8 cellular contexts compared by ENCODE assay signal in the genomic region with DNA sequence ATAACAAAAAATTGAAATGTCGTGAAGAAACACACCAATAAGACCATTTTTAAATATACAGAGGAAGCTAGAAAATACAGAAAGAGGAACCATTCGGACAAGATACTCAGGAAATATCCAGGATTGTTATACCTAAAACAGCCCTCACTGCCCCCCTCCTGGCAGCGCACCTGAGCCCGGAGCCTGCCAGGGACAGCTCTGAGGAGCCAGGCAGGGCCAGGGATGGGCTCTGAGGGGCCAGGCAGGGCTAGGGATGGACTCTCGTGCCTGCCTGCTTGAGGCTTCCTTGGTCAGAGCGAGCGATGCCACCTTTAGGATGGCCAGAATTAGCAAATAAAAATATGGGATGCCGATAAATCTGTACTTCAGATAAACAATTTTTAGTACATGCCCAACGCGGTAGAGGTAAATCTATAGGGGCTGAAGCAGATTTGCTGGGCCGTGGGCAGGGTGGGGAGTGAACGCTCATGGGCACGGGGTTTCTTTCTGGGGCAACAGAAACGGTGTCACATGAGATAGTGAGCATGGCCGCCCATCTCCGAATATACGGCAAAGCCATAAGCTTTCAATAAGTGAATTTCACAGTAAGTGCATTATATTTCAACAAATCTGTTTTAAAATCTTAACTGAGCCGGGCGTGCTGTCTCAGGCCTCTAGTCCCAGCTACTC. TPM values are rescaled to one million over a fixed set of nuclear protein-coding genes. Genes with fewer than 3 reads are reported as not detected.
A peak's percentile ranks its signal among the peaks of the same experiment; 100 is the strongest.
DNase-seq lines count a peak whose midpoint lies in the region; ATAC-seq and TF ChIP-seq lines count a peak whose summit lies in the region.

No MANE protein-coding gene starts in this region.

- H3K4me2 ChIP-seq in DND-41 (ENCODE audit: insufficient read depth, low read length), result peak overlapping the region; percentile 74
- H3K4me2 ChIP-seq in PC-9, result peak overlapping the region; percentile 71
- H3K4me2 ChIP-seq in parathyroid adenoma (ENCODE audit: low read length), result peak overlapping the region; percentile 94

- no peak for TF ChIP-seq CTCF in DND-41 (IDR thresholded peaks at IDR 0.05; ENCODE audit: borderline replicate concordance, extremely low read depth, low read length, poor library complexity, severe bottlenecking)
- no peak for TF ChIP-seq CTCF in PC-9 (conservative IDR thresholded peaks at IDR 0.05)
- TF ChIP-seq CTCF in endothelial cell (IDR thresholded peaks at IDR 0.05; ENCODE audit: unreplicated experiment), result no peak
- TF ChIP-seq CTCF in parathyroid adenoma (IDR thresholded peaks at IDR 0.05), result no peak

- no peaks in the 10 kb centered on the region for H3K36me3 ChIP-seq in DND-41 (ENCODE audit: insufficient read depth, low read length)
- no peaks in the 10 kb centered on the region for H3K36me3 ChIP-seq in PC-9 (ENCODE audit: low read depth)
- H3K36me3 ChIP-seq in parathyroid adenoma (ENCODE audit: control insufficient read depth, insufficient read depth, low read length), result no peaks in the 10 kb centered on the region

- peaks cover 10% of the 10 kb centered on the region for H3K79me2 ChIP-seq in DND-41 (ENCODE audit: insufficient read depth, low read length)
- H3K79me2 ChIP-seq in PC-9 (ENCODE audit: low read depth), result peaks cover 7% of the 10 kb centered on the region; the same call in 1 of the 2 replicates
- H3K79me2 ChIP-seq in parathyroid adenoma, result no peaks in the 10 kb centered on the region

- ATAC-seq in DND-41 (ENCODE audit: insufficient read depth, low read depth) (no peak), GM19324 (IDR thresholded peaks at IDR 0.05; ENCODE audit: low FRiP score, unreplicated experiment) (no peak)

- H3K9me3 ChIP-seq in DND-41 (ENCODE audit: insufficient read depth, low read length, severe bottlenecking), result no peaks in the 10 kb centered on the region
- no peaks in the 10 kb centered on the region for H3K9me3 ChIP-seq in PC-9 (ENCODE audit: insufficient read depth, low read depth)
- H3K9me3 ChIP-seq in parathyroid adenoma (ENCODE audit: control insufficient read depth, low read length), result no peaks in the 10 kb centered on the region

- POLR2A ChIA-PET in PC-9 (lab: Charles Lee; ENCODE audit: unreplicated experiment), result interaction anchor here (0.7 kb wide), 2 partner anchors 17 to 48 kb away, joined by 3 to 4 read pairs; no protein-coding TSS in a partner anchor

- no peak overlapping the region for H3K27ac Mint-ChIP-seq in endothelial cell (ENCODE audit: unreplicated experiment)

- H2AFZ ChIP-seq in DND-41 (ENCODE audit: low read depth, low read length) (peak overlapping the region; percentile 69; the same call in 1 of the 2 replicates), PC-9 (no peak overlapping the region), parathyroid adenoma (no peak overlapping the region)

- H3K27ac ChIP-seq in DND-41 (ENCODE audit: low read length), result peak overlapping the region; percentile 85
- peak overlapping the region; percentile 64; the same call in 1 of the 2 replicates for H3K27ac ChIP-seq in PC-9
- H3K27ac ChIP-seq in parathyroid adenoma, result peak overlapping the region; percentile 86

- H3K4me1 ChIP-seq in DND-41 (ENCODE audit: insufficient read depth, low read length), result peaks cover 46% of the 10 kb centered on the region
- peaks cover 32% of the 10 kb centered on the region for H3K4me1 ChIP-seq in PC-9 (replicated peaks; ENCODE audit: insufficient read depth)
- H3K4me1 ChIP-seq in parathyroid adenoma, result peaks cover 24% of the 10 kb centered on the region

- H3K4me3 ChIP-seq in DND-41 (ENCODE audit: low read depth in 1 of 2, low read length in 2 of 2), result peak overlapping the region; percentile 76 to 82
- H3K4me3 ChIP-seq in PC-9, result peak overlapping the region; percentile 64
- peak overlapping the region; percentile 93 for H3K4me3 ChIP-seq in parathyroid adenoma (ENCODE audit: low read depth, low read length)

- DNase-seq in DND-41 (no peak), PC-9 (no peak), endothelial cell (ENCODE audit: low spot score) (no peak), NCI-H2227 (lab: John Stamatoyannopoulos, UW; ENCODE audit: unreplicated experiment) (no peak), OCI-M1 (lab: John Stamatoyannopoulos, UW) (no peak)
- DNase-seq in stimulated activated CD4-positive, alpha-beta T cell treated with anti-CD3 and anti-CD28 coated beads, Interleukin-12 subunit alpha, Interleukin-12 subunit beta, amount 100 ng/mL, for 4 hours, result no peak

- H3K9ac ChIP-seq in DND-41 (ENCODE audit: low read depth, low read length) (peak overlapping the region; percentile 96), parathyroid adenoma (no peak overlapping the region)

- peak overlapping the region; percentile 32 for H3K4me3 Mint-ChIP-seq in endothelial cell (ENCODE audit: unreplicated experiment)

- H3K4me1 Mint-ChIP-seq in endothelial cell (ENCODE audit: unreplicated experiment), result no peaks in the 10 kb centered on the region

- no peaks in the 10 kb centered on the region for H3K9me2 ChIP-seq in PC-9 (ENCODE audit: insufficient read depth)

- H3K9me3 Mint-ChIP-seq in endothelial cell (ENCODE audit: unreplicated experiment), result no peaks in the 10 kb centered on the region

- H3K27me3 ChIP-seq in DND-41 (ENCODE audit: insufficient read depth, low read length, poor library complexity) (no peaks in the 10 kb centered on the region), PC-9 (ENCODE audit: insufficient read depth, low read depth) (no peaks in the 10 kb centered on the region), parathyroid adenoma (ENCODE audit: control insufficient read depth, insufficient read depth, low read length) (no peaks in the 10 kb centered on the region)

- no TSS peak for BruUV-seq in PC-9 (replicated peaks; lab: Mats Ljungman, UMichigan)

- no peaks in the 10 kb centered on the region for H4K20me1 ChIP-seq in DND-41 (ENCODE audit: insufficient read depth, low read length)
- H4K20me1 ChIP-seq in PC-9 (ENCODE audit: insufficient read depth), result no peaks in the 10 kb centered on the region

- CTCF ChIA-PET in PC-9 (lab: Charles Lee), result no interaction called here

- intact Hi-C loops in PC-9 (cut with micrococcal nuclease; ENCODE audit: unreplicated experiment), result loop anchor here (2.0 kb wide), 1 partner anchor 45 kb away; no protein-coding TSS in a partner anchor

- H3K27me3 Mint-ChIP-seq in endothelial cell (ENCODE audit: unreplicated experiment), result peaks cover 2% of the 10 kb centered on the region

- H3F3A ChIP-seq in PC-9 (ENCODE audit: insufficient read depth, low read depth), result peaks cover 39% of the 10 kb centered on the region

- H3K36me3 Mint-ChIP-seq in endothelial cell (ENCODE audit: low read depth, unreplicated experiment), result peaks cover 4% of the 10 kb centered on the region

RNA-seq across cellular contexts. Expression of a gene that starts 18.2 kb away (rescaled TPM):
- 151 and 181 TPM in 2 replicates for total RNA-seq in PC-9 (2021)
- total RNA-seq in endothelial cell (ENCODE audit: unreplicated experiment), result 149 TPM

RNA-seq across cellular contexts. Expression of a gene that starts 25.7 kb away (rescaled TPM):
- total RNA-seq in PC-9 (2021) (0.48 and 0.68 TPM in 2 replicates), endothelial cell (ENCODE audit: unreplicated experiment) (not detected)

RNA-seq across cellular contexts. Expression of a gene that starts 41.9 kb away (rescaled TPM):
- 3.6 and 6.3 TPM in 2 replicates for total RNA-seq in PC-9 (2021)
- not detected for total RNA-seq in endothelial cell (ENCODE audit: unreplicated experiment)
